In the genomic region with DNA sequence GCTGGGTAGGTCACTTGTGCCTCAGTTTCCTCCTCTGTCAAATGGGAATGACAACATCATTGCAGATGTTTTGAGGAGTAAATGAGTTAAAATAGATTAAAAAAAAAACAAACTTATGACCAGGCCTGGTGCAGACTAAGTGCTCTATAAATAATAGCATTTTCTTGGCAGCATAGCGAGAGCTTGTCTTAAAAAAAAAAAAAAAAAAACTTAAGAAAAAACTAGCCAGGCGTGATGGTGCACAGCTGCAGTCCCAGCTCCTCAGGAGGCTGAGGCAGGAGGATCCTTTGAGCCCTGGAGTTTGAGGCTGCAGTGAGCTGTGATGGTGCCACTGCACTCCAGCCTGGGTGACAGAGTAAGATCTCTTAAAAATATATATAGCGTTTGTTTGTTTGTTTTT, we compare ENCODE assay signal across 7 cellular contexts. TPM values are rescaled to one million over a fixed set of nuclear protein-coding genes. Genes with fewer than 3 reads are reported as not detected.
A peak's percentile ranks its signal among the peaks of the same experiment; 100 is the strongest.
DNase-seq lines count a peak whose midpoint lies in the region; ATAC-seq and TF ChIP-seq lines count a peak whose summit lies in the region.
"Not testable (repeated sequence)": the region's sequence is repeated elsewhere in the genome, so short reads cannot be mapped to it uniquely, and the experiment has no call there.

No MANE protein-coding gene starts in this region.

- intact Hi-C loops in CD4-positive, alpha-beta memory T cell (cut with micrococcal nuclease), result loop anchor here (5.0 kb wide), 1 partner anchor 138 kb away; a partner anchor contains a TSS
- intact Hi-C loops in heart left ventricle (cut with DNase I), result loop anchor here in 1 of 10 donors (5.0 kb wide), 1 partner anchor 38 kb away; a partner anchor contains a TSS

- H3K4me3 Mint-ChIP-seq in CD4-positive, alpha-beta memory T cell, result peak overlapping the region in 5 of 8 donors; percentile 9 to 98 (median 57)
- peak overlapping the region; percentile 91 for H3K4me3 Mint-ChIP-seq in T-helper 2 cell treated with Interferon-gamma antibody and Interleukin-4, amounts not matched to agents 5 μg/mL and 100 μg/mL, for 36 hours
- H3K4me3 Mint-ChIP-seq in activated T-helper 17 cell treated with anti-CD3 and anti-CD28 coated beads, Interleukin-2, amount 50 U/mL, for 72 hours, result peak overlapping the region; percentile 92
- not testable (repeated sequence) for H3K4me3 Mint-ChIP-seq in central memory CD8-positive, alpha-beta T cell; stimulated activated naive B cell treated with anti-CD40 and anti-IgM and Interleukin-4, amounts not matched to agents 10 μg/mL and 1 μg/mL and 100 μg/mL, for 72 hours
- H3K4me3 Mint-ChIP-seq in naive thymus-derived CD8-positive, alpha-beta T cell, result peak overlapping the region in 7 of 10 donors; percentile 15 to 94 (median 18)

- DNase-seq in CD4-positive, alpha-beta memory T cell; T-helper 2 cell treated with Interferon-gamma antibody and Interleukin-4, amounts not matched to agents 5 μg/mL and 100 μg/mL, for 36 hours (ENCODE audit: low spot score); central memory CD8-positive, alpha-beta T cell (ENCODE audit: low spot score in 2 of 2); heart left ventricle; naive thymus-derived CD8-positive, alpha-beta T cell; stimulated activated naive B cell treated with anti-CD40 and anti-IgM and Interleukin-4, amounts not matched to agents 10 μg/mL and 1 μg/mL and 100 μg/mL, for 72 hours: not testable (repeated sequence)

- H3K36me3 Mint-ChIP-seq in CD4-positive, alpha-beta memory T cell, result peaks cover 8 to 31% of the 10 kb centered on the region in 2 donors
- H3K36me3 Mint-ChIP-seq in T-helper 2 cell treated with Interferon-gamma antibody and Interleukin-4, amounts not matched to agents 5 μg/mL and 100 μg/mL, for 36 hours (ENCODE audit: low read depth), result peaks cover 14% of the 10 kb centered on the region
- H3K36me3 Mint-ChIP-seq in activated T-helper 17 cell treated with anti-CD3 and anti-CD28 coated beads, Interleukin-2, amount 50 U/mL, for 72 hours (ENCODE audit: low read depth), result peaks cover 40% of the 10 kb centered on the region
- peaks cover 57% of the 10 kb centered on the region for H3K36me3 Mint-ChIP-seq in central memory CD8-positive, alpha-beta T cell (ENCODE audit: insufficient read depth)
- H3K36me3 Mint-ChIP-seq in naive thymus-derived CD8-positive, alpha-beta T cell; stimulated activated naive B cell treated with anti-CD40 and anti-IgM and Interleukin-4, amounts not matched to agents 10 μg/mL and 1 μg/mL and 100 μg/mL, for 72 hours: not testable (repeated sequence)

- TF ChIP-seq POLR2A in heart left ventricle (IDR thresholded peaks at IDR 0.05), result not testable (repeated sequence)

- ATAC-seq in activated T-helper 17 cell treated with anti-CD3 and anti-CD28 coated beads, Interleukin-2, amount 50 U/mL, for 72 hours (replicated peaks); central memory CD8-positive, alpha-beta T cell (replicated peaks; ENCODE audit: extremely low read depth, poor library complexity, severe bottlenecking); heart left ventricle; naive thymus-derived CD8-positive, alpha-beta T cell; stimulated activated naive B cell treated with anti-CD40 and anti-IgM and Interleukin-4, amounts not matched to agents 10 μg/mL and 1 μg/mL and 100 μg/mL, for 72 hours (replicated peaks): not testable (repeated sequence)

- POLR2A ChIA-PET in CD4-positive, alpha-beta memory T cell (lab: Charles Lee; ENCODE audit: partially characterized antibody), result interaction anchor here (3.5 to 11.4 kb wide), 8 partner anchors 13 to 143 kb away, joined by 25 to 585 read pairs (median 68); a partner anchor contains a TSS
- POLR2A ChIA-PET in naive thymus-derived CD8-positive, alpha-beta T cell (lab: Charles Lee), result interaction anchor here (0.5 to 13.5 kb wide), 6 partner anchors 13 to 269 kb away, joined by 4 to 360 read pairs (median 10); a partner anchor contains a TSS

- H3K4me1 Mint-ChIP-seq in CD4-positive, alpha-beta memory T cell, result peaks cover 25 to 71% (median 40%) of the 10 kb centered on the region in 4 donors
- H3K4me1 Mint-ChIP-seq in T-helper 2 cell treated with Interferon-gamma antibody and Interleukin-4, amounts not matched to agents 5 μg/mL and 100 μg/mL, for 36 hours (ENCODE audit: low read depth), result peaks cover 38% of the 10 kb centered on the region
- H3K4me1 Mint-ChIP-seq in activated T-helper 17 cell treated with anti-CD3 and anti-CD28 coated beads, Interleukin-2, amount 50 U/mL, for 72 hours, result not testable (repeated sequence)
- H3K4me1 Mint-ChIP-seq in central memory CD8-positive, alpha-beta T cell, result peaks cover 60% of the 10 kb centered on the region
- H3K4me1 Mint-ChIP-seq in naive thymus-derived CD8-positive, alpha-beta T cell, result peaks cover 27 to 63% (median 54%) of the 10 kb centered on the region in 4 donors
- H3K4me1 Mint-ChIP-seq in stimulated activated naive B cell treated with anti-CD40 and anti-IgM and Interleukin-4, amounts not matched to agents 10 μg/mL and 1 μg/mL and 100 μg/mL, for 72 hours, result peaks cover 40 to 76% of the 10 kb centered on the region in 2 donors

- not testable (repeated sequence) for H3K4me3 ChIP-seq in CD4-positive, alpha-beta memory T cell (ENCODE audit: low read length in 2 of 2); heart left ventricle

- not testable (repeated sequence) for H3K9me3 Mint-ChIP-seq in CD4-positive, alpha-beta memory T cell; T-helper 2 cell treated with Interferon-gamma antibody and Interleukin-4, amounts not matched to agents 5 μg/mL and 100 μg/mL, for 36 hours; activated T-helper 17 cell treated with anti-CD3 and anti-CD28 coated beads, Interleukin-2, amount 50 U/mL, for 72 hours; central memory CD8-positive, alpha-beta T cell; naive thymus-derived CD8-positive, alpha-beta T cell; stimulated activated naive B cell treated with anti-CD40 and anti-IgM and Interleukin-4, amounts not matched to agents 10 μg/mL and 1 μg/mL and 100 μg/mL, for 72 hours

- H3K4me1 ChIP-seq in CD4-positive, alpha-beta memory T cell (ENCODE audit: insufficient read depth, low read length), result peaks cover 50% of the 10 kb centered on the region
- H3K4me1 ChIP-seq in heart left ventricle, result peaks cover 8 to 81% (median 55%) of the 10 kb centered on the region in 12 donors

- not testable (repeated sequence) for H3K27me3 Mint-ChIP-seq in CD4-positive, alpha-beta memory T cell; T-helper 2 cell treated with Interferon-gamma antibody and Interleukin-4, amounts not matched to agents 5 μg/mL and 100 μg/mL, for 36 hours (ENCODE audit: low read depth); activated T-helper 17 cell treated with anti-CD3 and anti-CD28 coated beads, Interleukin-2, amount 50 U/mL, for 72 hours; central memory CD8-positive, alpha-beta T cell; naive thymus-derived CD8-positive, alpha-beta T cell; stimulated activated naive B cell treated with anti-CD40 and anti-IgM and Interleukin-4, amounts not matched to agents 10 μg/mL and 1 μg/mL and 100 μg/mL, for 72 hours

- WGBS in heart left ventricle, 4 donors, result 31 to 40% (median 35%) methylated on average over 3 of the region's 3 CpGs

- H3K27ac Mint-ChIP-seq in CD4-positive, alpha-beta memory T cell, result peak overlapping the region; percentile 57 to 100 (median 98)
- peak overlapping the region; percentile 57 for H3K27ac Mint-ChIP-seq in T-helper 2 cell treated with Interferon-gamma antibody and Interleukin-4, amounts not matched to agents 5 μg/mL and 100 μg/mL, for 36 hours
- H3K27ac Mint-ChIP-seq in activated T-helper 17 cell treated with anti-CD3 and anti-CD28 coated beads, Interleukin-2, amount 50 U/mL, for 72 hours, result not testable (repeated sequence)
- H3K27ac Mint-ChIP-seq in central memory CD8-positive, alpha-beta T cell (ENCODE audit: low read depth), result peak overlapping the region; percentile 99
- peak overlapping the region; percentile 77 to 100 (median 98) for H3K27ac Mint-ChIP-seq in naive thymus-derived CD8-positive, alpha-beta T cell
- peak overlapping the region; percentile 68 for H3K27ac Mint-ChIP-seq in stimulated activated naive B cell treated with anti-CD40 and anti-IgM and Interleukin-4, amounts not matched to agents 10 μg/mL and 1 μg/mL and 100 μg/mL, for 72 hours

- H3K27ac ChIP-seq in CD4-positive, alpha-beta memory T cell (ENCODE audit: low read depth, low read length), result peak overlapping the region; percentile 99
- peak overlapping the region in 10 of 12 donors; percentile 17 to 95 (median 87) for H3K27ac ChIP-seq in heart left ventricle

- H3K36me3 ChIP-seq in CD4-positive, alpha-beta memory T cell (ENCODE audit: insufficient read depth, low read length); heart left ventricle: not testable (repeated sequence)

- CTCF ChIA-PET in CD4-positive, alpha-beta memory T cell (lab: Charles Lee; ENCODE audit: partially characterized antibody), result interaction anchor here (0.6 to 11.4 kb wide), 7 partner anchors 10 to 99 kb away, joined by 3 to 213 read pairs (median 4); no protein-coding TSS in a partner anchor

- not testable (repeated sequence) for H3K27me3 ChIP-seq in CD4-positive, alpha-beta memory T cell (ENCODE audit: insufficient read depth, low read length); heart left ventricle

- H3K9me3 ChIP-seq in CD4-positive, alpha-beta memory T cell (ENCODE audit: control insufficient read depth in 1 of 2, low read length in 2 of 2); heart left ventricle: not testable (repeated sequence)

- TF ChIP-seq CTCF in heart left ventricle (IDR thresholded peaks at IDR 0.05), result not testable (repeated sequence)

RNA-seq across cellular contexts. Expression of a gene that starts 1.6 kb away (rescaled TPM):
- total RNA-seq in CD4-positive, alpha-beta memory T cell, result 100 to 1,000 TPM; 170 to 173 TPM
- polyA plus RNA-seq in CD4-positive, alpha-beta memory T cell, result 100 to 1,000 TPM; 211 to 275 TPM
- 100 to 1,000 TPM; 184 to 261 TPM for total RNA-seq in activated T-helper 17 cell treated with anti-CD3 and anti-CD28 coated beads, Interleukin-2, amount 50 U/mL, for 72 hours
- total RNA-seq in heart left ventricle, result 10 to 100 TPM; 30.1 to 92.7 (median 45.8) TPM
- polyA plus RNA-seq in heart left ventricle, result 10 to 100 TPM; 10.1 to 48.5 TPM
- 100 to 1,000 TPM; 112 to 116 TPM for total RNA-seq in naive thymus-derived CD8-positive, alpha-beta T cell
- 100 to 1,000 TPM; 122 to 164 (median 158) TPM for polyA plus RNA-seq in naive thymus-derived CD8-positive, alpha-beta T cell

RNA-seq across cellular contexts. Expression of a gene that starts 39.5 kb away (rescaled TPM):
- total RNA-seq in CD4-positive, alpha-beta memory T cell, result 100 to 1,000 TPM; 148 TPM
- polyA plus RNA-seq in CD4-positive, alpha-beta memory T cell, result 100 to 1,000 TPM in 1 of 2 donors, 10 to 100 TPM in 1; 95.0 to 145 TPM
- total RNA-seq in activated T-helper 17 cell treated with anti-CD3 and anti-CD28 coated beads, Interleukin-2, amount 50 U/mL, for 72 hours, result 100 to 1,000 TPM; 132 to 260 TPM
- 10 to 100 TPM; 18.0 to 44.4 (median 30.2) TPM for total RNA-seq in heart left ventricle
- polyA plus RNA-seq in heart left ventricle, result 100 to 1,000 TPM in 1 of 2 donors, 10 to 100 TPM in 1; 42.4 to 109 TPM
- 100 to 1,000 TPM; 158 to 165 TPM for total RNA-seq in naive thymus-derived CD8-positive, alpha-beta T cell
- polyA plus RNA-seq in naive thymus-derived CD8-positive, alpha-beta T cell, result 100 to 1,000 TPM in 2 of 3 donors, 10 to 100 TPM in 1; 96.0 to 136 (median 106) TPM

RNA-seq across cellular contexts. Expression of a gene that starts 53.4 kb away (rescaled TPM):
- total RNA-seq in CD4-positive, alpha-beta memory T cell, result 100 to 1,000 TPM; 189 to 205 TPM
- 10 to 100 TPM; 41.5 to 87.6 TPM for polyA plus RNA-seq in CD4-positive, alpha-beta memory T cell
- 100 to 1,000 TPM; 121 to 171 TPM for total RNA-seq in activated T-helper 17 cell treated with anti-CD3 and anti-CD28 coated beads, Interleukin-2, amount 50 U/mL, for 72 hours
- 100 to 1,000 TPM; 119 to 206 (median 136) TPM for total RNA-seq in heart left ventricle
- 100 to 1,000 TPM; 109 to 126 TPM for polyA plus RNA-seq in heart left ventricle
- total RNA-seq in naive thymus-derived CD8-positive, alpha-beta T cell, result 100 to 1,000 TPM; 188 to 200 TPM
- 10 to 100 TPM; 45.5 to 96.6 (median 56.8) TPM for polyA plus RNA-seq in naive thymus-derived CD8-positive, alpha-beta T cell
